1 cellular context compared by ENCODE assay signal in the genomic region with DNA sequence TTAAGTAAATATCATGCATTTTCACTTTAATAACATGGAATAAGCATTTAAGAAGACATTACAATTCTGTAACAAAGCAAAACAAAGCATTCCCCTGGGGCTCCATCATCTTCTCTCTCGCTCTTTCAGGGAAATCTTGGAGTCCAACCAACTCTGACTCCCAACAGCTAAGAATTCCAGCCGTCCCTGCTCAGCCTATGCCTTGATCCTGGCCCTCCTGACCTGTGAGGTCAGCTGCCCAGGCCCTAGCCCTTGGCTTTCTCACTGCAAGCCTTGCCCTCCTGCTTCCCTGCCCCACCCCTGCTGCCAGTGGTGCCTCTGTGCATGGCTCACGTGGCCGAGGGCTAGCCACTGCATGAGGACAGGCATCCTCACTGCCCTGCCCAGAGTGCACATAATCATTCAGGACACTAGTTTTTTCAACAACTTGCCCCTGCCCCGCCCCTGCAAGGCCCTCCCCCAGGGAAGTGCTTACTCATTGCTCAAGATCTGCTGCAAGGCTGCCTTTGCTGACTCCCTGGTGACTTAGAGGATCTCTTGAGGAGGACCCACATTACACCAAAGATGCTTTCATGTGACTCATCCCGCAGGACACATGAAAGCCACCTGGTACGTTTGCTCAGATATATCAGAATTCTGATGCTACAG.
TF ChIP-seq lines count a peak whose summit lies in the region.

No MANE protein-coding gene starts in this region.

TF ChIP-seq in K562, 482 proteins besides CTCF, POLR2A, EP300 and RAD21 (continues in another document):
- no peak for TF ChIP-seq SAFB (IDR thresholded peaks at IDR 0.05; ENCODE audit: borderline replicate concordance, low read depth, low read length)
- no peak for TF ChIP-seq MXI1 (IDR thresholded peaks at IDR 0.05; ENCODE audit: low read depth, low read length)
- peak; percentile 21; the same call in 1 of the 2 replicates for TF ChIP-seq ZNF263 (CRISPR knock-in tag; IDR thresholded peaks at IDR 0.05; ENCODE audit: borderline replicate concordance)
- TF ChIP-seq ZBTB33 (CRISPR knock-in tag; IDR thresholded peaks at IDR 0.05) = no peak
- no peak for TF ChIP-seq ZBTB40 (IDR thresholded peaks at IDR 0.05)
- TF ChIP-seq ZBTB40 (CRISPR knock-in tag; IDR thresholded peaks at IDR 0.05) = no peak
- peak; percentile 43; the same call in 1 of the 2 replicates for TF ChIP-seq VEZF1 (CRISPR knock-in tag; IDR thresholded peaks at IDR 0.05)
- TF ChIP-seq GABPA (tag; conservative IDR thresholded peaks at IDR 0.05; ENCODE audit: low read depth) = no peak
- TF ChIP-seq ZNF77 (CRISPR knock-in tag; IDR thresholded peaks at IDR 0.05) = no peak
- TF ChIP-seq RCOR1 (IDR thresholded peaks at IDR 0.05; ENCODE audit: borderline replicate concordance in 1 of 2, low read depth in 2 of 2, low read length in 2 of 2) = peak in 1 of 2 experiments; percentile 46; a peak in 1 of 4 replicates
- TF ChIP-seq HMBOX1 (IDR thresholded peaks at IDR 0.05) = no peak
- no peak for TF ChIP-seq ZNF507 (tag; conservative IDR thresholded peaks at IDR 0.05)
- TF ChIP-seq ZNF384 (IDR thresholded peaks at IDR 0.05; ENCODE audit: low read depth, low read length) = peak; percentile 78; the same call in 1 of the 2 replicates
- TF ChIP-seq TRIM28 (IDR thresholded peaks at IDR 0.05) = peak; percentile 67; the same call in 1 of the 2 replicates
- TF ChIP-seq KDM1A (IDR thresholded peaks at IDR 0.05) = peak in 1 of 2 experiments; percentile 22; a peak in 1 of 4 replicates
- TF ChIP-seq JUN (IDR thresholded peaks at IDR 0.05; ENCODE audit: borderline replicate concordance, low read depth, low read length) = peak; percentile 55; the same call in 1 of the 2 replicates
- TF ChIP-seq JUN (CRISPR knock-in tag; IDR thresholded peaks at IDR 0.05; ENCODE audit: borderline replicate concordance) = no peak
- no peak for TF ChIP-seq TAF9B (IDR thresholded peaks at IDR 0.05; ENCODE audit: partially characterized antibody)
- 0 out of 2 replicates have a peak, but pooled peaks have one; percentile 27 for TF ChIP-seq DPF2 (IDR thresholded peaks at IDR 0.05)
- TF ChIP-seq MAFG (tag; conservative IDR thresholded peaks at IDR 0.05) = peak; percentile 71
- no peak for TF ChIP-seq YY1 (IDR thresholded peaks at IDR 0.05; ENCODE audit: borderline replicate concordance in 1 of 3, control insufficient read depth in 1 of 3, extremely low read depth in 1 of 3, insufficient read depth in 3 of 3, insufficient read length in 1 of 3, insufficient replicate concordance in 2 of 3, low read depth in 1 of 3, low read length in 2 of 3)
- TF ChIP-seq ATF3 (IDR thresholded peaks at IDR 0.05) = peak; percentile 56
- TF ChIP-seq ATF3 (CRISPR knock-in tag; conservative IDR thresholded peaks at IDR 0.05) = no peak
- TF ChIP-seq CTBP1 (IDR thresholded peaks at IDR 0.05; ENCODE audit: borderline replicate concordance) = peak; percentile 47; the same call in 1 of the 2 replicates
- no peak for TF ChIP-seq CBX1 (IDR thresholded peaks at IDR 0.05; ENCODE audit: low read depth)
- no peak for TF ChIP-seq ARNT (IDR thresholded peaks at IDR 0.05)
- TF ChIP-seq FOSL1 (tag; conservative IDR thresholded peaks at IDR 0.05) = peak; percentile 52
- TF ChIP-seq, protein P1, sequence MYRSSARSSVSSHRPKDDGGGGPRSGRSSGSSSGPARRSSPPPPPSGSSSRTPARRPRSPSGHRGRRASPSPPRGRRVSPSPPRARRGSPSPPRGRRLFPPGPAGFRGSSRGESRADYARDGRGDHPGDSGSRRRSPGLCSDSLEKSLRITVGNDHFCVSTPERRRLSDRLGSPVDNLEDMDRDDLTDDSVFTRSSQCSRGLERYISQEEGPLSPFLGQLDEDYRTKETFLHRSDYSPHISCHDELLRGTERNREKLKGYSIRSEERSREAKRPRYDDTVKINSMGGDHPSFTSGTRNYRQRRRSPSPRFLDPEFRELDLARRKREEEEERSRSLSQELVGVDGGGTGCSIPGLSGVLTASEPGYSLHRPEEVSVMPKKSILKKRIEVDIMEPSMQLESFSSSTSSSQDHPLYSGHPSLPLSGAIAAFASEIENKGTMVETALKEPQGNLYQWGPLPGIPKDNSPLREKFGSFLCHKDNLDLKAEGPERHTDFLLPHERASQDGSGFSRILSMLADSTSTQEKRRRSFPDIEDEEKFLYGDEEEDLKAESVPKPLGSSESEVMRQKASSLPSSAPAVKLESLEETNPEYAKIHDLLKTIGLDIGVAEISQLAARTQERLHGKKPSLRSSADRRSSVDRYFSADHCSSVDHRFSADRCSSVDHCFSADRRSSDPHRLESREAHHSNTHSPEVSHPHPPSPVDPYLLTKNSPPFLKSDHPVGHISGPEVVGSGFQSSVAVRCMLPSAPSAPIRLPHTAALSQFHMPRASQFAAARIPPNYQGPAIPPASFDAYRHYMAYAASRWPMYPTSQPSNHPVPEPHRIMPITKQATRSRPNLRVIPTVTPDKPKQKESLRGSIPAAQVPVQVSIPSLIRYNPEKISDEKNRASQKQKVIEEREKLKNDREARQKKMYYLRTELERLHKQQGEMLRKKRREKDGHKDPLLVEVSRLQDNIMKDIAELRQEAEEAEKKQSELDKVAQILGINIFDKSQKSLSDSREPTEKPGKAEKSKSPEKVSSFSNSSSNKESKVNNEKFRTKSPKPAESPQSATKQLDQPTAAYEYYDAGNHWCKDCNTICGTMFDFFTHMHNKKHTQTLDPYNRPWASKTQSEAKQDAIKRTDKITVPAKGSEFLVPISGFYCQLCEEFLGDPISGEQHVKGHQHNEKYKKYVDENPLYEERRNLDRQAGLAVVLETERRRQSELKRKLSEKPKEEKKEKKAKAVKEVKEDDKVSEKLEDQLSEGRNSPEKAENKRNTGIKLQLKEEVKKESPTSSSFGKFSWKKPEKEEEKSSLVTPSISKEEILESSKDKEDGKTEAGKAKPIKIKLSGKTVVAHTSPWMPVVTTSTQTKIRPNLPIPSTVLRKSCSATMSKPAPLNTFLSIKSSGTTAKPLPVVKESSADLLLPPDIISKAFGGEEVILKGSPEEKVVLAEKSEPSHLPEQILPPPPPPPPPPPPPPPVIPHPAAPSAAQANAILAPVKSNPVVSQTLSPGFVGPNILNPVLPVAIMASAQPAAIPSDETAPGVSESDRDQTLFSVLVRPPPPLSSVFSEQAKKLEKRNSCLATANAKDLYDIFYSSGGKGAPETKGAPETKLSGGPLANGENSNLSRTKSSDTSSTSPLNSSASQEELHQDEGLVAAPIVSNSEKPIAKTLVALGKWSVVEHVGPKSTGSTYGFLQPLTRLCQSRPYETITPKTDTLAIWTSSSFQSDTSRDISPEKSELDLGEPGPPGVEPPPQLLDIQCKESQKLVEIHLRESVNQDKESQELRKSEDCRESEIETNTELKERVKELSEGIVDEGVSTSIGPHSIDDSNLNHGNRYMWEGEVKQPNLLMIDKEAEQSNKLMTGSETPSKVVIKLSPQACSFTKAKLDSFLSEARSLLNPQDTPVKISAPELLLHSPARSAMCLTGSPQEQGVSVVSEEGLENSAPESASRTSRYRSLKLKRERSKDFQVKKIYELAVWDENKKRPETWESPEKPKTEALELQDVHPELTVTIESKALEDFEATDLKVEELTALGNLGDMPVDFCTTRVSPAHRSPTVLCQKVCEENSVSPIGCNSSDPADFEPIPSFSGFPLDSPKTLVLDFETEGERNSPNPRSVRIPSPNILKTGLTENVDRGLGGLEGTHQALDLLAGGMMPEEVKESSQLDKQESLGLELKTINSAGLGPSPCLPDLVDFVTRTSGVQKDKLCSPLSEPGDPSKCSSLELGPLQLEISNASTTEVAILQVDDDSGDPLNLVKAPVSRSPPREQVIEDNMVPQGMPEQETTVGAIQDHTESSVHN (IDR thresholded peaks at IDR 0.05; ENCODE audit: borderline replicate concordance in 1 of 2, low read depth in 1 of 2) = no peak
- no peak for TF ChIP-seq PTBP1 (IDR thresholded peaks at IDR 0.05; ENCODE audit: low read depth, low read length)
